Comparison of ENCODE assay signal across 27 cellular contexts in the genomic region with DNA sequence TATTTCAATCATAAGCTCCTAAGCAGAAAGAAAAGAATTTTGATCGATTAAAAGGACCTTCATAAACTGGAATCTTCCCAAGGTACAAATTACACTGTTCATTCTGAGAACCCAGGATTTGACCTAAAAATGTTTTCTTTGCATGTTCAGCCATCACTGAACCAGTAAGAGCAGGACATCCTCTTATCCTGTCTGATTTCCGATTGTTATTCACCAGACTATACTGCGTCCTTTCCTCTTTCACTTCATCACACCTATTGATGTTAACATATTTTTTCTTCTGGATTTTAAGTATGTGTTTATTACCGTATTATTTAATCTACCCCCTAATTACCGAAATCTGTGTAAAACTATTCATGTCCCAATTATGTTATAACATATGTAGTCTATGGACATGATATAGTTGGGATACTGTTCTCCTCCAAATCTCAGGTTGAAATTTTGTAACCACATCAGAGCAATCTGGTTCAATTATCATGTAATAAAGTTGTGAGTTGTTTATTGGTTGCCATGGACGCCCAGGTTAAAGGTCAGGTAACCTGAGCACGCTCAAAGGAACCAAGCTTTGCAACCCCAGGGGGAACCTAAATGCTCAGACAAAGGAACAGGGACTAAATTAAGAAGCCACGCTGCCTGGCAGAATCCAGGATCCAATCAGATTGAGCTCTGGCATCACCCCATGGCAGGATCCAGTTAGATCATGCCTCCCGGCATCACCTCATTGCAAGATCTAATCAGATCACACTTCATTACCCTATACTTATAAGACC. TPM values are rescaled to one million over a fixed set of nuclear protein-coding genes. Genes with fewer than 3 reads are reported as not detected.
DNase-seq lines count a peak whose midpoint lies in the region; ATAC-seq and TF ChIP-seq lines count a peak whose summit lies in the region.
"Had no signal": no experiment of that assay in that cellular context is flagged by ENCODE, and none has a peak within 500 bp of the region (broad histone marks: within the 10 kb centered on the region; RNA-seq: fewer than 3 reads in every experiment).

No MANE protein-coding gene starts in this region.

- no peaks in the 10 kb centered on the region for H3K9me3 ChIP-seq in body of pancreas
- no peaks in the 10 kb centered on the region for H3K9me3 ChIP-seq in transverse colon
- H3K9me3 ChIP-seq: A549, gastrocnemius medialis, pancreas, right lobe of liver had no signal

- H3K27ac Mint-ChIP-seq in activated T-helper 2 cell treated with anti-CD3 and anti-CD28 coated beads, Interferon-gamma antibody, Interleukin-2, Interleukin-4, amounts not matched to agents 10 μg/mL and 5 μg/mL and 100 μg/mL, durations not matched to agents 14 hours and 24 hours and 36 hours = no peak overlapping the region
- H3K27ac Mint-ChIP-seq: activated naive CD8-positive, alpha-beta T cell treated with anti-CD3 and anti-CD28 coated beads, Interleukin-2, amount 10 ng/mL, durations not matched to agents 7 days and 5 days; activated T-helper 17 cell treated with anti-CD3 and anti-CD28 coated beads, Interleukin-2, amount 50 U/mL, for 72 hours; naive thymus-derived CD4-positive, alpha-beta T cell; T-helper 2 cell treated with Interferon-gamma antibody and Interleukin-4, amounts not matched to agents 5 μg/mL and 100 μg/mL, for 36 hours had no signal

- H3K4me1 ChIP-seq in body of pancreas (peaks cover 12% of the 10 kb centered on the region), transverse colon (peaks cover 0 to 5% (median 3%) of the 10 kb centered on the region in 4 donors)
- H3K4me1 ChIP-seq: BLaER1, right lobe of liver, upper lobe of left lung had no signal

- H3K9me3 Mint-ChIP-seq in activated T-helper 2 cell treated with anti-CD3 and anti-CD28 coated beads, Interferon-gamma antibody, Interleukin-2, Interleukin-4, amounts not matched to agents 10 μg/mL and 5 μg/mL and 100 μg/mL, durations not matched to agents 14 hours and 24 hours and 36 hours = peaks cover 7% of the 10 kb centered on the region
- H3K9me3 Mint-ChIP-seq: T-helper 2 cell treated with Interferon-gamma antibody and Interleukin-4, amounts not matched to agents 5 μg/mL and 100 μg/mL, for 36 hours had no signal

- H3K27me3 ChIP-seq in body of pancreas (no peaks in the 10 kb centered on the region), transverse colon (no peaks in the 10 kb centered on the region)
- H3K27me3 ChIP-seq: BLaER1, esophagus squamous epithelium, gastrocnemius medialis, pancreas, right lobe of liver, upper lobe of left lung had no signal

- no peaks in the 10 kb centered on the region for H3K27me3 Mint-ChIP-seq in activated T-helper 2 cell treated with anti-CD3 and anti-CD28 coated beads, Interferon-gamma antibody, Interleukin-2, Interleukin-4, amounts not matched to agents 10 μg/mL and 5 μg/mL and 100 μg/mL, durations not matched to agents 14 hours and 24 hours and 36 hours (ENCODE audit: low read depth)
- H3K27me3 Mint-ChIP-seq: activated T-helper 17 cell treated with anti-CD3 and anti-CD28 coated beads, Interleukin-2, amount 50 U/mL, for 72 hours; naive thymus-derived CD4-positive, alpha-beta T cell had no signal

- no peak for TF ChIP-seq CTCF in body of pancreas (IDR thresholded peaks at IDR 0.05)
- TF ChIP-seq CTCF in transverse colon (IDR thresholded peaks at IDR 0.05) = no peak

- intact Hi-C loops in body of pancreas (cut with DNase I) (no loop called here), transverse colon (cut with DNase I; ENCODE audit: low total_unique reads) (no loop called here)
- intact Hi-C loops in activated T-helper 2 cell treated with anti-CD3 and anti-CD28 coated beads, Interferon-gamma antibody, Interleukin-2, Interleukin-4, amounts not matched to agents 10 μg/mL and 5 μg/mL and 100 μg/mL, durations not matched to agents 14 hours and 24 hours and 36 hours (cut with micrococcal nuclease) = no loop called here

- H3K36me3 ChIP-seq in body of pancreas (replicated peaks in 1 of 2; ENCODE audit: insufficient read depth in 1 of 2, low read depth in 2 of 2) (no peaks in the 10 kb centered on the region), transverse colon (no peaks in the 10 kb centered on the region)
- H3K36me3 ChIP-seq: BLaER1, esophagus squamous epithelium, gastrocnemius medialis, pancreas, right lobe of liver, upper lobe of left lung had no signal

- H3K4me3 ChIP-seq in body of pancreas (no peak overlapping the region), transverse colon (no peak overlapping the region)
- H3K4me3 ChIP-seq: A549, BLaER1, esophagus squamous epithelium, gastrocnemius medialis, pancreas, right lobe of liver, upper lobe of left lung had no signal

- no peak overlapping the region for H3K4me3 Mint-ChIP-seq in activated T-helper 2 cell treated with anti-CD3 and anti-CD28 coated beads, Interferon-gamma antibody, Interleukin-2, Interleukin-4, amounts not matched to agents 10 μg/mL and 5 μg/mL and 100 μg/mL, durations not matched to agents 14 hours and 24 hours and 36 hours (ENCODE audit: low read depth)
- H3K4me3 Mint-ChIP-seq: activated naive CD8-positive, alpha-beta T cell treated with anti-CD3 and anti-CD28 coated beads, Interleukin-2, amount 10 ng/mL, durations not matched to agents 7 days and 5 days; activated T-helper 17 cell treated with anti-CD3 and anti-CD28 coated beads, Interleukin-2, amount 50 U/mL, for 72 hours; naive thymus-derived CD4-positive, alpha-beta T cell; T-helper 2 cell treated with Interferon-gamma antibody and Interleukin-4, amounts not matched to agents 5 μg/mL and 100 μg/mL, for 36 hours had no signal

- DNase-seq in NCI-H82 (lab: John Stamatoyannopoulos, UW) (peak; percentile 44), NCI-H82 treated with DMSO at 0.1 percent for 48 hours (lab: John Stamatoyannopoulos, UW; ENCODE audit: unreplicated experiment) (no peak), body of pancreas (no peak), iPS-NIHi11 (ENCODE audit: low spot score) (peak; percentile 67), transverse colon (peak; percentile 50), NCI-H2196 treated with DMSO at 0.1 percent for 48 hours (lab: John Stamatoyannopoulos, UW; ENCODE audit: unreplicated experiment) (no peak)
- DNase-seq in activated T-helper 2 cell treated with anti-CD3 and anti-CD28 coated beads, Interferon-gamma antibody, Interleukin-2, Interleukin-4, amounts not matched to agents 10 μg/mL and 5 μg/mL and 100 μg/mL, durations not matched to agents 14 hours and 24 hours and 36 hours (ENCODE audit: low spot score) = no peak
- DNase-seq: activated CD4-positive, alpha-beta T cell treated with anti-CD3 and anti-CD28 coated beads, Interleukin-2, amount 50 U/mL, for 1 hour; activated naive CD8-positive, alpha-beta T cell treated with anti-CD3 and anti-CD28 coated beads, Interleukin-2, amount 10 ng/mL, durations not matched to agents 7 days and 5 days; effector CD8-positive, alpha-beta T cell; esophagus squamous epithelium; gastrocnemius medialis; hypothalamus; naive thymus-derived CD4-positive, alpha-beta T cell; NCI-H187; NCI-H446 treated with DMSO at 0.1 percent for 48 hours; pancreas; right lobe of liver; stimulated activated CD4-positive, alpha-beta T cell treated with anti-CD3 and anti-CD28 coated beads, Interleukin-15, amount 100 ng/mL, for 24 hours; stimulated activated CD8-positive, alpha-beta memory T cell treated with anti-CD3 and anti-CD28 coated beads, Interleukin-4, amount 100 ng/mL, for 48 hours; upper lobe of left lung had no signal

- 62 to 65% methylated on average over 9 of the region's 9 CpGs for WGBS in body of pancreas, 2 donors
- WGBS in transverse colon (ENCODE audit: low coverage in 1 of 2), 2 donors = 42 to 58% methylated on average over 7 to 9 of the region's 9 CpGs

- H3K4me1 Mint-ChIP-seq in activated T-helper 2 cell treated with anti-CD3 and anti-CD28 coated beads, Interferon-gamma antibody, Interleukin-2, Interleukin-4, amounts not matched to agents 10 μg/mL and 5 μg/mL and 100 μg/mL, durations not matched to agents 14 hours and 24 hours and 36 hours (ENCODE audit: low read depth) = no peaks in the 10 kb centered on the region
- H3K4me1 Mint-ChIP-seq: activated naive CD8-positive, alpha-beta T cell treated with anti-CD3 and anti-CD28 coated beads, Interleukin-2, amount 10 ng/mL, durations not matched to agents 7 days and 5 days; activated T-helper 17 cell treated with anti-CD3 and anti-CD28 coated beads, Interleukin-2, amount 50 U/mL, for 72 hours had no signal

- in situ Hi-C loops in transverse colon (cut with MboI; ENCODE audit: low pct_ligation_motif_present in 1 of 4, low pct_unique_long_range_greater_than_20kb in 1 of 4, low sequenced_read_pairs in 3 of 4) = no loop called here

- no peak for TF ChIP-seq EP300 in transverse colon (IDR thresholded peaks at IDR 0.05; ENCODE audit: low read depth)

- H3K36me3 Mint-ChIP-seq in activated T-helper 2 cell treated with anti-CD3 and anti-CD28 coated beads, Interferon-gamma antibody, Interleukin-2, Interleukin-4, amounts not matched to agents 10 μg/mL and 5 μg/mL and 100 μg/mL, durations not matched to agents 14 hours and 24 hours and 36 hours (ENCODE audit: low read depth) = peaks cover 2% of the 10 kb centered on the region
- H3K36me3 Mint-ChIP-seq: activated naive CD8-positive, alpha-beta T cell treated with anti-CD3 and anti-CD28 coated beads, Interleukin-2, amount 10 ng/mL, durations not matched to agents 7 days and 5 days had no signal

- H3K27ac ChIP-seq in body of pancreas (no peak overlapping the region), transverse colon (no peak overlapping the region)
- H3K27ac ChIP-seq: A549, BLaER1, esophagus squamous epithelium, gastrocnemius medialis, pancreas, right lobe of liver, upper lobe of left lung, VCaP had no signal

- peak; percentile 35 for ATAC-seq in body of pancreas
- no peak for ATAC-seq in GM21576 (IDR thresholded peaks at IDR 0.05; ENCODE audit: unreplicated experiment)
- ATAC-seq: activated T-helper 17 cell treated with anti-CD3 and anti-CD28 coated beads, Interleukin-2, amount 50 U/mL, for 72 hours; gastrocnemius medialis; naive thymus-derived CD4-positive, alpha-beta T cell had no signal

- TF ChIP-seq POLR2A in body of pancreas (IDR thresholded peaks at IDR 0.05) = no peak
- TF ChIP-seq POLR2A in transverse colon (IDR thresholded peaks at IDR 0.05) = no peak

RNA-seq across cellular contexts. Expression of gene TBC1D8, which starts 11.6 kb away (rescaled TPM):
- total RNA-seq in body of pancreas (100 to 1,000 TPM in 1 of 2 donors, 10 to 100 TPM in 1; 63.8 to 111 TPM), transverse colon (100 to 1,000 TPM in 1 of 4 donors, 10 to 100 TPM in 3; 26.5 to 232 (median 88.4) TPM)
- 0.87 and 1.3 TPM in 2 replicates for total RNA-seq in activated T-helper 2 cell treated with anti-CD3 and anti-CD28 coated beads, Interferon-gamma antibody, Interleukin-2, Interleukin-4, amounts not matched to agents 10 μg/mL and 5 μg/mL and 100 μg/mL, durations not matched to agents 14 hours and 24 hours and 36 hours

Comparison
In these comparisons a context has a peak if more than half of its experiments do, and no peak if none do; other contexts are left out.
1. DNase-seq: peak in NCI-H82 (single experiment), iPS-NIHi11 (single experiment) and transverse colon (single experiment); none in NCI-H82 treated with DMSO at 0.1 percent for 48 hours (single experiment), body of pancreas (0 of 4), activated T-helper 2 cell treated with anti-CD3 and anti-CD28 coated beads, Interferon-gamma antibody, Interleukin-2, Interleukin-4, amounts not matched to agents 10 μg/mL and 5 μg/mL and 100 μg/mL, durations not matched to agents 14 hours and 24 hours and 36 hours (single experiment) and NCI-H2196 treated with DMSO at 0.1 percent for 48 hours (single experiment).
2. RNA of gene TBC1D8, which starts 11.6 kb away (total RNA-seq): 63.8 to 111 TPM in body of pancreas and 26.5 to 232 TPM in transverse colon; 0.87 to 1.3 TPM in activated T-helper 2 cell treated with anti-CD3 and anti-CD28 coated beads, Interferon-gamma antibody, Interleukin-2, Interleukin-4, amounts not matched to agents 10 μg/mL and 5 μg/mL and 100 μg/mL, durations not matched to agents 14 hours and 24 hours and 36 hours; every median in the first group is over 10 times any median in the second.